1 cellular context compared by ENCODE assay signal in genomic region chr19:35013820-35014754, GRCh38.
A peak's percentile ranks its signal among the peaks of the same experiment; 100 is the strongest.
TF ChIP-seq lines count a peak whose summit lies in the region.

No MANE protein-coding gene starts in this region.

TF ChIP-seq in K562, 482 proteins besides CTCF, POLR2A, EP300 and RAD21:
- TF ChIP-seq OTX1 (CRISPR knock-in tag; IDR thresholded peaks at IDR 0.05) (0 out of 2 replicates have a peak, but pooled peaks have one; percentile 10), SOX6 (IDR thresholded peaks at IDR 0.05) (no peak), SMARCA5 (IDR thresholded peaks at IDR 0.05) (no peak), ZNF449 (CRISPR knock-in tag; IDR thresholded peaks at IDR 0.05) (no peak), ZHX1 (conservative IDR thresholded peaks at IDR 0.05; ENCODE audit: low read length) (no peak), TEAD2 (tag; IDR thresholded peaks at IDR 0.05) (no peak), POLR2B (IDR thresholded peaks at IDR 0.05; ENCODE audit: low read depth, partially characterized antibody) (peak; percentile 49), BRF1 (IDR thresholded peaks at IDR 0.05; ENCODE audit: borderline replicate concordance, extremely low read depth, insufficient read length) (no peak), GTF2E2 (tag; IDR thresholded peaks at IDR 0.05) (no peak), ZNF507 (tag; conservative IDR thresholded peaks at IDR 0.05) (no peak), RBFOX2 (IDR thresholded peaks at IDR 0.05; ENCODE audit: low read depth, low read length) (peak; percentile 8; the same call in 1 of the 2 replicates), ZBTB1 (CRISPR knock-in tag; IDR thresholded peaks at IDR 0.05; ENCODE audit: borderline replicate concordance, low read depth) (no peak), POLR2G (IDR thresholded peaks at IDR 0.05; ENCODE audit: low read depth, low read length) (peak; percentile 58), ZNF24 (IDR thresholded peaks at IDR 0.05) (no peak)
